In the genomic region with DNA sequence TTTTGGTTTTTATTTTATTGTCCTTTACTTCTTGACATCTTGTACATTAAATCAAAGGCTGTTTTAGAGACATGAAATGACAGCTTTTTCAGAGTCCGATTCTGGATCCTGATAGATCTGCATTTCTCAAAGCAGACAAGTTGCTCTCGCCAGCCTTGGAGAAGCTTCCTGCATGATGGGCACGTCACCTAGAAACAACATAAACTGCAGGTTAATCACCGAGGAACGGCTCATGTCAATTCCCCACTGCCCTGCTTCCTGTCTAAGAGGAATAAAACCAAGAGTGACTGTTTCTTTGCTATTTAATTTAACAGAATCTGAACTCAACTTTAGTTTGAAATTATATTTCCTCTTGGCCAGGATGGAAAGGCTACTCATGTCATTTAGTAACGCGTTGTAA, we compare ENCODE assay signal across 1 cellular context.
TF ChIP-seq lines count a peak whose summit lies in the region.

No MANE protein-coding gene starts in this region.

TF ChIP-seq in GM23338, 12 proteins besides CTCF, POLR2A, EP300 and RAD21 (continued from another document):
- TF ChIP-seq REST (IDR thresholded peaks at IDR 0.05; ENCODE audit: unreplicated experiment) (no peak), ZNF331 (CRISPR knock-in tag; IDR thresholded peaks at IDR 0.05; ENCODE audit: low read depth) (no peak), POLR2AphosphoS5 (IDR thresholded peaks at IDR 0.05; ENCODE audit: low read depth) (no peak), CREB1 (CRISPR knock-in tag; IDR thresholded peaks at IDR 0.05; ENCODE audit: low read depth) (no peak), EZH2 (IDR thresholded peaks at IDR 0.05; ENCODE audit: low read depth, unreplicated experiment) (no peak), NANOG (IDR thresholded peaks at IDR 0.05; ENCODE audit: borderline replicate concordance) (no peak), JUNB (IDR thresholded peaks at IDR 0.05; ENCODE audit: unreplicated experiment) (no peak)
- TF ChIP-seq, protein P1, sequence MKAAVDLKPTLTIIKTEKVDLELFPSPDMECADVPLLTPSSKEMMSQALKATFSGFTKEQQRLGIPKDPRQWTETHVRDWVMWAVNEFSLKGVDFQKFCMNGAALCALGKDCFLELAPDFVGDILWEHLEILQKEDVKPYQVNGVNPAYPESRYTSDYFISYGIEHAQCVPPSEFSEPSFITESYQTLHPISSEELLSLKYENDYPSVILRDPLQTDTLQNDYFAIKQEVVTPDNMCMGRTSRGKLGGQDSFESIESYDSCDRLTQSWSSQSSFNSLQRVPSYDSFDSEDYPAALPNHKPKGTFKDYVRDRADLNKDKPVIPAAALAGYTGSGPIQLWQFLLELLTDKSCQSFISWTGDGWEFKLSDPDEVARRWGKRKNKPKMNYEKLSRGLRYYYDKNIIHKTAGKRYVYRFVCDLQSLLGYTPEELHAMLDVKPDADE (IDR thresholded peaks at IDR 0.05) = no peak
